In genomic region chr2:47083886-47084682, GRCh38 we compare ENCODE assay signal across 2 cellular contexts.
A peak's percentile ranks its signal among the peaks of the same experiment; 100 is the strongest.
TF ChIP-seq lines count a peak whose summit lies in the region.

No MANE protein-coding gene starts in this region.

TF ChIP-seq in liver, 16 proteins besides CTCF, POLR2A, EP300 and RAD21 (continued from another document):
- TF ChIP-seq TAF1 (conservative IDR thresholded peaks at IDR 0.05) (no peak), SP1 (IDR thresholded peaks at IDR 0.05) (no peak), ZBTB33 (IDR thresholded peaks at IDR 0.05) (no peak), ATF3 (IDR thresholded peaks at IDR 0.05) (no peak), HNF4A (conservative IDR thresholded peaks at IDR 0.05) (no peak), YY1 (IDR thresholded peaks at IDR 0.05) (no peak), FOXA2 (IDR thresholded peaks at IDR 0.05) (no peak), GABPA (IDR thresholded peaks at IDR 0.05 in 1 of 2, conservative IDR thresholded peaks at IDR 0.05 in 1 of 2) (no peak), NR2F2 (IDR thresholded peaks at IDR 0.05) (peak; percentile 81), MAX (IDR thresholded peaks at IDR 0.05) (peak; percentile 59), FOXA1 (IDR thresholded peaks at IDR 0.05) (no peak)

TF ChIP-seq in HepG2, 621 proteins besides CTCF, POLR2A, EP300 and RAD21 (continued from another document):
- TF ChIP-seq AFF4 (CRISPR knock-in tag; IDR thresholded peaks at IDR 0.05): no peak
